ENCODE assay signal across 28 cellular contexts in the genomic region with DNA sequence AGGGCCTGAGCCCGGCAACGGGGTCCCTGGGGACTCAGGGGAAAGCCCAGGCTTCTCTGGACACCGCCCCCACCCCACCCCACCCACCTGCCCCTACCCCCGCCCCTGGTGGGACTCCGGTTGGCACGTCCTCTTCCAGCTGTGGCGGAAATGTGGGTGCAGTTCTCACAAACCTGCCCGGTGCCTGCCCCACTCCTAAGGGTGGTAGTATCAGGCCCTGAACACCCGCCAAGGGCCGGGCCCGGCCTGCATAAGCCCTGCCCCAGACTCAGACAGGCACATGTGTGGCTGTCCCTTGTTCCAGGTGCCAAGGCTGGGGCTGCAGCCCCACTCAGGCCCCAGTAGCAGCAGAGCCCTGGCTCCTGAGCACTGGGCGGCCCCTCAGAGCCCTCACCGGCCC. TPM values are rescaled to one million over a fixed set of nuclear protein-coding genes. Genes with fewer than 3 reads are reported as not detected.
"Had no signal": no experiment of that assay in that cellular context is flagged by ENCODE, and none has a peak within 500 bp of the region (broad histone marks: within the 10 kb centered on the region; RNA-seq: fewer than 3 reads in every experiment).

No MANE protein-coding gene starts in this region.

- DNase-seq: activated CD4-positive, alpha-beta T cell treated with anti-CD3 and anti-CD28 coated beads for 4 hours; activated effector memory CD4-positive, alpha-beta T cell treated with anti-CD3 and anti-CD28 coated beads, Interleukin-2, amount 50 U/mL, for 16 hours; activated T-cell treated with anti-CD3 and anti-CD28 coated beads for 4 hours; anterior cingulate cortex; body of pancreas; caudate nucleus; effector memory CD4-positive, alpha-beta T cell; foreskin melanocyte; glutamatergic neuron; ovary; stimulated activated CD4-positive, alpha-beta T cell treated with anti-CD3 and anti-CD28 coated beads, Interleukin-4, amount 100 ng/mL, for 24 hours; substantia nigra; T-helper 9 cell; tibial artery had no signal

- H3K27ac ChIP-seq: body of pancreas, hepatocyte, neutrophil, ovary, prostate gland, tibial artery had no signal

- H3K4me2 ChIP-seq: hepatocyte had no signal

- H3K4me3 ChIP-seq: body of pancreas, hepatocyte, lung, ovary, prostate gland, tibial artery had no signal

- H3K36me3 ChIP-seq: neutrophil, ovary, prostate gland had no signal

- H3K27ac Mint-ChIP-seq: activated CD4-positive, alpha-beta memory T cell treated with anti-CD3 and anti-CD28 coated beads for 36 hours; activated naive CD4-positive, alpha-beta T cell treated with anti-CD3 and anti-CD28 coated beads, Interleukin-2, amount 10 ng/mL, durations not matched to agents 7 days and 5 days; naive thymus-derived CD8-positive, alpha-beta T cell; stimulated activated naive CD8-positive, alpha-beta T cell treated with anti-CD3 and anti-CD28 coated beads, Interleukin-15, Interleukin-2, amounts not matched to agents 100 ng/mL and 50 ng/mL, for 24 hours; WTC11 had no signal

- FAIRE-seq: colon had no signal

- H3K9me3 ChIP-seq: body of pancreas, neutrophil, ovary, prostate gland, spleen, tibial artery had no signal

- H3K79me2 ChIP-seq: hepatocyte had no signal

- H3K4me3 Mint-ChIP-seq: activated CD4-positive, alpha-beta memory T cell treated with anti-CD3 and anti-CD28 coated beads for 36 hours; activated CD8-positive, alpha-beta memory T cell treated with anti-CD3 and anti-CD28 coated beads, Interleukin-2, amount 10 ng/mL, durations not matched to agents 7 days and 5 days; activated naive CD4-positive, alpha-beta T cell treated with anti-CD3 and anti-CD28 coated beads, Interleukin-2, amount 10 ng/mL, durations not matched to agents 7 days and 5 days; stimulated activated naive CD8-positive, alpha-beta T cell treated with anti-CD3 and anti-CD28 coated beads, Interleukin-15, Interleukin-2, amounts not matched to agents 100 ng/mL and 50 ng/mL, for 24 hours; WTC11 had no signal

- H3K27me3 ChIP-seq: body of pancreas, hepatocyte, neutrophil, ovary, tibial artery had no signal

- H3K4me1 ChIP-seq: body of pancreas, prostate gland, tibial artery had no signal

- H3K27me3 Mint-ChIP-seq: activated CD4-positive, alpha-beta memory T cell treated with anti-CD3 and anti-CD28 coated beads for 36 hours; activated CD8-positive, alpha-beta memory T cell treated with anti-CD3 and anti-CD28 coated beads, Interleukin-2, amount 10 ng/mL, durations not matched to agents 7 days and 5 days; stimulated activated naive CD8-positive, alpha-beta T cell treated with anti-CD3 and anti-CD28 coated beads, Interleukin-15, Interleukin-2, amounts not matched to agents 100 ng/mL and 50 ng/mL, for 24 hours had no signal

- H3K9me3 Mint-ChIP-seq: activated CD4-positive, alpha-beta memory T cell treated with anti-CD3 and anti-CD28 coated beads for 36 hours; activated naive CD4-positive, alpha-beta T cell treated with anti-CD3 and anti-CD28 coated beads, Interleukin-2, amount 10 ng/mL, durations not matched to agents 7 days and 5 days; immature natural killer cell; naive thymus-derived CD8-positive, alpha-beta T cell; stimulated activated naive CD8-positive, alpha-beta T cell treated with anti-CD3 and anti-CD28 coated beads, Interleukin-15, Interleukin-2, amounts not matched to agents 100 ng/mL and 50 ng/mL, for 24 hours; WTC11 had no signal

- H2AFZ ChIP-seq: hepatocyte had no signal

- ATAC-seq: body of pancreas, esophagus mucosa, WTC11 had no signal

RNA-seq across cellular contexts. Expression of a gene that starts 59.2 kb away (rescaled TPM):
- total RNA-seq: naive thymus-derived CD8-positive, alpha-beta T cell had no signal
- polyA plus RNA-seq: naive thymus-derived CD8-positive, alpha-beta T cell had no signal
